In genomic region chr14:24895622-24896021, GRCh38 we compare ENCODE assay signal across 27 cellular contexts.
"Had no signal": no experiment of that assay in that cellular context is flagged by ENCODE, and none has a peak within 500 bp of the region (broad histone marks: within the 10 kb centered on the region; RNA-seq: fewer than 3 reads in every experiment).

No MANE protein-coding gene starts in this region.

- H3K79me2 ChIP-seq: parathyroid adenoma had no signal

- ATAC-seq: activated CD4-positive, CD25-positive, alpha-beta regulatory T cell treated with anti-CD3 and anti-CD28 coated beads, Interleukin-2, amount 50 U/mL, for 24 hours; foreskin keratinocyte; left lobe of liver; natural killer cell treated with Interleukin-12 subunit alpha and Interleukin-12 subunit beta and Interleukin-15 and Interleukin-18, amount 100 ng/mL, for 72 hours; psoas muscle; stimulated activated naive B cell treated with anti-CD40 and anti-IgM and Interleukin-4, amounts not matched to agents 10 μg/mL and 1 μg/mL and 100 μg/mL, for 72 hours had no signal

- DNase-seq: activated CD4-positive, alpha-beta memory T cell treated with anti-CD3 and anti-CD28 coated beads, Interleukin-2, amount 10 ng/mL, durations not matched to agents 7 days and 5 days; activated CD4-positive, alpha-beta T cell treated with anti-CD3 and anti-CD28 coated beads, Interleukin-2, amount 10 ng/mL, durations not matched to agents 7 days and 5 days; activated CD8-positive, alpha-beta memory T cell treated with anti-CD3 and anti-CD28 coated beads, Interleukin-2, amount 50 U/mL, for 48 hours; activated gamma-delta T cell; activated naive CD4-positive, alpha-beta T cell treated with anti-CD3 and anti-CD28 coated beads, Interleukin-2, amount 10 ng/mL, durations not matched to agents 7 days and 5 days; activated naive CD8-positive, alpha-beta T cell treated with anti-CD3 and anti-CD28 coated beads, Interleukin-2, amount 10 ng/mL, durations not matched to agents 7 days and 5 days; activated T-cell treated with anti-CD3 and anti-CD28 coated beads, Interleukin-2, amount 50 U/mL, for 24 hours; amniotic stem cell; brain microvascular endothelial cell; effector CD4-positive, alpha-beta T cell; foreskin keratinocyte; heart left ventricle; kidney glomerular epithelial cell; lower lobe of right lung; psoas muscle; sigmoid colon; stimulated activated CD4-positive, alpha-beta T cell treated with anti-CD3 and anti-CD28 coated beads, Interleukin-15, amount 100 ng/mL, for 24 hours; stimulated activated CD4-positive, alpha-beta T cell treated with anti-CD3 and anti-CD28 coated beads, Interleukin-2, amount 100 ng/mL, for 24 hours; stimulated activated naive B cell treated with anti-CD40 and anti-IgM and Interleukin-4, amounts not matched to agents 10 μg/mL and 1 μg/mL and 100 μg/mL, for 72 hours; stomach; WERI-Rb-1 had no signal

- H3K36me3 ChIP-seq: brain microvascular endothelial cell, esophagus muscularis mucosa, heart left ventricle, lower lobe of right lung, sigmoid colon, tibial nerve, WERI-Rb-1 had no signal

- H3K4me3 ChIP-seq: esophagus muscularis mucosa, heart left ventricle, lower lobe of right lung, psoas muscle, sigmoid colon, stomach, tibial nerve had no signal

- H2AFZ ChIP-seq: parathyroid adenoma had no signal

- H3K4me1 ChIP-seq: foreskin keratinocyte, parathyroid adenoma, psoas muscle had no signal

- H3K9ac ChIP-seq: parathyroid adenoma had no signal

- H3K27ac ChIP-seq: brain microvascular endothelial cell, esophagus muscularis mucosa, foreskin keratinocyte, lower lobe of right lung, parathyroid adenoma, psoas muscle, sigmoid colon, WERI-Rb-1 had no signal

- H3K27me3 ChIP-seq: brain microvascular endothelial cell, esophagus muscularis mucosa, foreskin keratinocyte, heart left ventricle, sigmoid colon, stomach, tibial nerve had no signal
